In genomic region chr6:160102956-160103824, GRCh38 we compare ENCODE assay signal across 8 cellular contexts. TPM values are rescaled to one million over a fixed set of nuclear protein-coding genes. Genes with fewer than 3 reads are reported as not detected.
DNase-seq lines count a peak whose midpoint lies in the region; ATAC-seq and TF ChIP-seq lines count a peak whose summit lies in the region.

No MANE protein-coding gene starts in this region.

- peak; percentile 70 for TF ChIP-seq CTCF in brain microvascular endothelial cell (IDR thresholded peaks at IDR 0.05; ENCODE audit: low read depth, low read length, missing control alignments)
- TF ChIP-seq CTCF in natural killer cell (IDR thresholded peaks at IDR 0.05) = peak; percentile 17
- peak in 2 of 6 experiments; percentile 24 to 37 for TF ChIP-seq CTCF in esophagus squamous epithelium (IDR thresholded peaks at IDR 0.05)

- H3K4me1 Mint-ChIP-seq in natural killer cell = peaks cover 32 to 37% of the 10 kb centered on the region in 2 donors

- no peaks in the 10 kb centered on the region for H3K9me3 ChIP-seq in esophagus squamous epithelium

- TF ChIP-seq POLR2A in esophagus squamous epithelium (IDR thresholded peaks at IDR 0.05) = no peak

- H3K4me1 ChIP-seq in esophagus squamous epithelium = no peaks in the 10 kb centered on the region

- ATAC-seq in natural killer cell (peak in 2 of 3 donors; percentile 42 to 44), HG02981 (IDR thresholded peaks at IDR 0.05; ENCODE audit: unreplicated experiment) (no peak), HG02970 (IDR thresholded peaks at IDR 0.05; ENCODE audit: low FRiP score, unreplicated experiment) (no peak)

- H3K9me3 Mint-ChIP-seq in natural killer cell = no peaks in the 10 kb centered on the region

- in situ Hi-C loops in brain microvascular endothelial cell (cut with HindIII; ENCODE audit: low pct_ligation_motif_present, low sequenced_read_pairs) = no loop called here

- H3K4me3 Mint-ChIP-seq in natural killer cell = no peak overlapping the region

- intact Hi-C loops in natural killer cell (cut with micrococcal nuclease) (no loop called here), esophagus squamous epithelium (cut with DNase I) (no loop called here)

- H3K27me3 ChIP-seq in brain microvascular endothelial cell (replicated peaks) (no peaks in the 10 kb centered on the region), esophagus squamous epithelium (no peaks in the 10 kb centered on the region)

- 75 to 76% methylated on average over 7 to 8 of the region's 14 CpGs for WGBS in esophagus squamous epithelium, 2 donors

- no peaks in the 10 kb centered on the region for H3K27me3 Mint-ChIP-seq in natural killer cell (ENCODE audit: low read depth in 2 of 2)

- DNase-seq in A172 (ENCODE audit: low spot score) (peak; percentile 39), GM03348 (ENCODE audit: low spot score) (peak; percentile 48), NCI-H1105 treated with DMSO at 0.1 percent for 48 hours (lab: John Stamatoyannopoulos, UW) (peak; percentile 26), brain microvascular endothelial cell (peak; percentile 33), natural killer cell (no peak), esophagus squamous epithelium (lab: John Stamatoyannopoulos, UW) (no peak)

- H3K36me3 Mint-ChIP-seq in natural killer cell = no peaks in the 10 kb centered on the region

- H3K36me3 ChIP-seq in brain microvascular endothelial cell (replicated peaks) = peaks cover 14% of the 10 kb centered on the region
- H3K36me3 ChIP-seq in esophagus squamous epithelium = peaks cover 32 to 97% (median 35%) of the 10 kb centered on the region in 3 donors

- H3K4me3 ChIP-seq in brain microvascular endothelial cell (ENCODE audit: low read depth, low read length) = no peak overlapping the region
- H3K4me3 ChIP-seq in esophagus squamous epithelium = no peak overlapping the region

- H3K27ac Mint-ChIP-seq in natural killer cell = peak overlapping the region; percentile 43 to 87

- H3K27ac ChIP-seq in brain microvascular endothelial cell (no peak overlapping the region), esophagus squamous epithelium (no peak overlapping the region)

RNA-seq across cellular contexts. Expression of gene SLC22A1, which starts 18.4 kb away (rescaled TPM):
- total RNA-seq in A172 (2014; rRNA removed; shearing (Covaris generic)) = 0.07 and 0.17 TPM in 2 replicates
- total RNA-seq in natural killer cell (1 to 10 TPM; 1.4 to 4.5 (median 3.0) TPM), esophagus squamous epithelium (under 1 TPM in 3 of 4 donors, not detected in 1; 0.35 to 0.53 (median 0.38) TPM)

Comparison
In these comparisons a context has a peak if more than half of its experiments do, and no peak if none do; other contexts are left out.
1. DNase-seq: peak in A172 (single experiment), GM03348 (single experiment), NCI-H1105 treated with DMSO at 0.1 percent for 48 hours (single experiment) and brain microvascular endothelial cell (single experiment); none in natural killer cell (single experiment) and esophagus squamous epithelium (single experiment).
2. ATAC-seq: peak in natural killer cell (2 of 3); none in HG02981 (single experiment) and HG02970 (single experiment).